8 cellular contexts compared by ENCODE assay signal in the genomic region with DNA sequence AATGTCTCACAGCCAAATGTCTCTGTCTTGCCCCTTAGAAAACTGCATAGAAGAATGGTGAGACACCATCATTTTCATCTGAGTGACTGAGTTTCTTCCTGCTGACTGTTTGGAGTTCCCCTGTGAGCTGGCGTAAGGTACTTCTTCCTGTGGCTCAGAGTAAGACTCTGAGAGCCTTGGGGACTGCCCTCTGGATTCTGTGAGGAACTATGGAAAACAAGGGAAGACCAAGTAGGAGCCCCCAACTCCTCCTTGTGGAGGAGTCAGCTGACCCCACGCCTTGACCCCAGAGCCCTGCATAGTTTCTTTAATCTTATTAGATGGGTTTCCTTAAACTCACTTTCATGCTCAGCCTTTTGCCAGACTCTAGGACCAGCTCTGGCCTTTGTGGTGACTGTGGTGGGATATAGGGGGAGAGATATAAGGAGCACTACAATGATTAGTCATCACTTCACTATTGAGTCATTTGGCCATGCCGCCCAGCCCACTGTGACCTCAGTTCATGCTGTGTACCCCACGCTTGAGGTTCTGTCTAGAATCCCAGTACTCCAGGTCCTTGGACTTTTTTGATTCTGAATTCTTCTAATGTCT. TPM values are rescaled to one million over a fixed set of nuclear protein-coding genes. Genes with fewer than 3 reads are reported as not detected.
DNase-seq lines count a peak whose midpoint lies in the region; ATAC-seq and TF ChIP-seq lines count a peak whose summit lies in the region.

No MANE protein-coding gene starts in this region.

- CTCF ChIA-PET in activated CD8-positive, alpha-beta T cell treated with anti-CD3 and anti-CD28 coated beads, Interleukin-2, amount 10 ng/mL, durations not matched to agents 7 days and 5 days (lab: Charles Lee): interaction anchor here (1.0 to 4.6 kb wide), 9 partner anchors 8 to 191 kb away, joined by 3 to 23 read pairs (median 5); no protein-coding TSS in a partner anchor

- H3K4me1 Mint-ChIP-seq in CD14-positive monocyte: peaks cover 50% of the 10 kb centered on the region
- H3K4me1 Mint-ChIP-seq in activated CD8-positive, alpha-beta T cell treated with anti-CD3 and anti-CD28 coated beads, Interleukin-2, amount 10 ng/mL, durations not matched to agents 7 days and 5 days (ENCODE audit: low read depth): peaks cover 91% of the 10 kb centered on the region
- peaks cover 43 to 64% of the 10 kb centered on the region in 2 donors for H3K4me1 Mint-ChIP-seq in immature natural killer cell

- peak overlapping the region; percentile 38 to 84 (median 51) for H3K27ac Mint-ChIP-seq in CD14-positive monocyte
- H3K27ac Mint-ChIP-seq in activated CD8-positive, alpha-beta T cell treated with anti-CD3 and anti-CD28 coated beads, Interleukin-2, amount 10 ng/mL, durations not matched to agents 7 days and 5 days: peak overlapping the region; percentile 94
- H3K27ac Mint-ChIP-seq in immature natural killer cell: peak overlapping the region; percentile 65 to 90 (median 87)

- H3K9me3 Mint-ChIP-seq in CD14-positive monocyte: no peaks in the 10 kb centered on the region
- peaks cover 5% of the 10 kb centered on the region for H3K9me3 Mint-ChIP-seq in activated CD8-positive, alpha-beta T cell treated with anti-CD3 and anti-CD28 coated beads, Interleukin-2, amount 10 ng/mL, durations not matched to agents 7 days and 5 days (ENCODE audit: insufficient read depth)
- H3K9me3 Mint-ChIP-seq in immature natural killer cell: no peaks in the 10 kb centered on the region

- TF ChIP-seq CTCF in CD14-positive monocyte (IDR thresholded peaks at IDR 0.05): no peak

- no peak overlapping the region for H3K4me3 Mint-ChIP-seq in CD14-positive monocyte
- peak overlapping the region; percentile 64 for H3K4me3 Mint-ChIP-seq in activated CD8-positive, alpha-beta T cell treated with anti-CD3 and anti-CD28 coated beads, Interleukin-2, amount 10 ng/mL, durations not matched to agents 7 days and 5 days
- H3K4me3 Mint-ChIP-seq in immature natural killer cell: peak overlapping the region in 3 of 5 donors; percentile 2 to 64 (median 34)

- intact Hi-C loops in CD14-positive monocyte (cut with micrococcal nuclease): no loop called here

- peaks cover 0 to 1% (median 0%) of the 10 kb centered on the region in 3 donors for H3K27me3 Mint-ChIP-seq in CD14-positive monocyte (ENCODE audit: low read depth in 3 of 3)
- no peaks in the 10 kb centered on the region for H3K27me3 Mint-ChIP-seq in activated CD8-positive, alpha-beta T cell treated with anti-CD3 and anti-CD28 coated beads, Interleukin-2, amount 10 ng/mL, durations not matched to agents 7 days and 5 days (ENCODE audit: low read depth)
- H3K27me3 Mint-ChIP-seq in immature natural killer cell (ENCODE audit: low read depth in 3 of 3): no peaks in the 10 kb centered on the region

- DNase-seq in CD14-positive monocyte (ENCODE audit: low spot score) (peak; percentile 53), immature natural killer cell (peak in 1 of 3 donors; percentile 20), NCI-H2227 treated with DMSO at 0.1 percent for 48 hours (lab: John Stamatoyannopoulos, UW) (no peak), SHP77 treated with DMSO at 0.1 percent for 48 hours (lab: John Stamatoyannopoulos, UW) (no peak), NCI-H2196 treated with DMSO at 0.1 percent for 48 hours (lab: John Stamatoyannopoulos, UW; ENCODE audit: unreplicated experiment) (no peak)
- DNase-seq in activated CD8-positive, alpha-beta T cell treated with anti-CD3 and anti-CD28 coated beads, Interleukin-2, amount 10 ng/mL, durations not matched to agents 7 days and 5 days: peak; percentile 73

- ATAC-seq in GM21367 (IDR thresholded peaks at IDR 0.05; ENCODE audit: unreplicated experiment) (peak; percentile 75), HG03571 (IDR thresholded peaks at IDR 0.05; ENCODE audit: unreplicated experiment) (peak; percentile 80)
- peak; percentile 74 for ATAC-seq in activated CD8-positive, alpha-beta T cell treated with anti-CD3 and anti-CD28 coated beads, Interleukin-2, amount 10 ng/mL, durations not matched to agents 7 days and 5 days

- H3K36me3 Mint-ChIP-seq in CD14-positive monocyte: no peaks in the 10 kb centered on the region
- peaks cover 68% of the 10 kb centered on the region for H3K36me3 Mint-ChIP-seq in activated CD8-positive, alpha-beta T cell treated with anti-CD3 and anti-CD28 coated beads, Interleukin-2, amount 10 ng/mL, durations not matched to agents 7 days and 5 days (ENCODE audit: low read depth)
- H3K36me3 Mint-ChIP-seq in immature natural killer cell: peaks cover 0 to 3% (median 0%) of the 10 kb centered on the region in 3 donors

- POLR2A ChIA-PET in activated CD8-positive, alpha-beta T cell treated with anti-CD3 and anti-CD28 coated beads, Interleukin-2, amount 10 ng/mL, durations not matched to agents 7 days and 5 days (lab: Charles Lee): interaction anchor here (0.7 to 3.6 kb wide), 7 partner anchors 9 to 191 kb away, joined by 3 to 21 read pairs (median 4); no protein-coding TSS in a partner anchor

RNA-seq across cellular contexts. Expression of a gene that starts 51.8 kb away (rescaled TPM):
- polyA plus RNA-seq in CD14-positive monocyte (1 to 10 TPM; 5.8 to 9.3 TPM), immature natural killer cell (10 to 100 TPM in 2 of 3 donors, 1 to 10 TPM in 1; 7.4 to 20.5 (median 19.4) TPM)
- total RNA-seq in activated CD8-positive, alpha-beta T cell treated with anti-CD3 and anti-CD28 coated beads, Interleukin-2, amount 10 ng/mL, durations not matched to agents 7 days and 5 days: 10 to 100 TPM; 31.6 to 32.8 TPM

Comparison
In these comparisons a context has a peak if more than half of its experiments do, and no peak if none do; other contexts are left out.
1. DNase-seq: peak in CD14-positive monocyte (single experiment) and activated CD8-positive, alpha-beta T cell treated with anti-CD3 and anti-CD28 coated beads, Interleukin-2, amount 10 ng/mL, durations not matched to agents 7 days and 5 days (single experiment); none in NCI-H2227 treated with DMSO at 0.1 percent for 48 hours (single experiment), SHP77 treated with DMSO at 0.1 percent for 48 hours (single experiment) and NCI-H2196 treated with DMSO at 0.1 percent for 48 hours (single experiment).
2. H3K4me3 Mint-ChIP-seq: peak in activated CD8-positive, alpha-beta T cell treated with anti-CD3 and anti-CD28 coated beads, Interleukin-2, amount 10 ng/mL, durations not matched to agents 7 days and 5 days (single experiment) and immature natural killer cell (3 of 5); none in CD14-positive monocyte (0 of 2).
3. Peak in every context shown above with its lines, with median percentiles within 50 percentile points of each other: H3K27ac Mint-ChIP-seq and ATAC-seq.